In the genomic region with DNA sequence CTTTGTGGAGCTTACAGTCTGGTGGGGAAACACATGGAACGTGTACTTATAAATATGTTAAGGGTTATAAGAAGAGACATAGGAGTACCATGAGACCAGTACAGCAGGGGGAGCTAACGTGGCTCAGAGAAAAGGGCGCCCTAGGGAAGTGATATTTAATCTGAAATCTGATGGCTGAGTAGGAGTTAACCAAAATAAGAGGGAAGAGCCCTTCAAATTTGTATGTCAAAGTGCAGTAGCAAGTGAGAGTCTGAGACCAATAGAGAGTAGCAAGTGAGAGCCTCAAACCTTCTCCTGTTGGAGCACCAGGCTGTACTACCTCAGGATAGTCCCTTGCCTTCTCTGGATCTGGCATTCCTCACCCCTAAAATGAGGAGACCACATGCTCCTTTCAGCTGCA, we compare ENCODE assay signal across 7 cellular contexts. TPM values are rescaled to one million over a fixed set of nuclear protein-coding genes. Genes with fewer than 3 reads are reported as not detected.
DNase-seq lines count a peak whose midpoint lies in the region; FAIRE-seq and TF ChIP-seq lines count a peak whose summit lies in the region.

No MANE protein-coding gene starts in this region.

- no peak for FAIRE-seq in small intestine (lab: Jason Lieb, UNC)

- H3K4me1 ChIP-seq in prostate gland (replicated peaks) (no peaks in the 10 kb centered on the region), small intestine (ENCODE audit: control insufficient read depth in 2 of 2, insufficient read depth in 1 of 2, low read depth in 1 of 2, low read length in 1 of 2) (peaks cover 0 to 9% of the 10 kb centered on the region in 2 donors)

- H3K36me3 ChIP-seq in prostate gland = no peaks in the 10 kb centered on the region
- no peaks in the 10 kb centered on the region for H3K36me3 ChIP-seq in small intestine (ENCODE audit: control insufficient read depth in 2 of 2, insufficient read depth in 2 of 2, low read length in 2 of 2)

- no peaks in the 10 kb centered on the region for H3K27me3 ChIP-seq in prostate gland (replicated peaks; ENCODE audit: insufficient read depth)
- no peaks in the 10 kb centered on the region for H3K27me3 ChIP-seq in small intestine (ENCODE audit: control insufficient read depth in 2 of 2, insufficient read depth in 2 of 2, low read length in 2 of 2)

- in situ Hi-C loops in GM13977 (cut with MboI; ENCODE audit: low pct_unique_long_range_greater_than_20kb, low sequenced_read_pairs, unreplicated experiment) = no loop called here

- WGBS in prostate gland = 73% methylated on average over 3 of the region's 3 CpGs
- WGBS in small intestine, 3 donors = 47 to 70% (median 63%) methylated on average over 3 of the region's 3 CpGs

- TF ChIP-seq POLR2A in prostate gland (IDR thresholded peaks at IDR 0.05) = no peak

- no peak overlapping the region for H3K27ac ChIP-seq in prostate gland
- H3K27ac ChIP-seq in small intestine (ENCODE audit: low read depth in 1 of 2, low read length in 1 of 2) = peak overlapping the region in 1 of 2 donors; percentile 82

- peak; percentile 61 for TF ChIP-seq CTCF in GM13977 (IDR thresholded peaks at IDR 0.05; ENCODE audit: extremely low read depth, insufficient read depth, missing control alignments)
- TF ChIP-seq CTCF in epithelial cell of esophagus (IDR thresholded peaks at IDR 0.05; ENCODE audit: insufficient read depth, low read depth, low read length, missing control alignments) = no peak
- TF ChIP-seq CTCF in prostate gland (IDR thresholded peaks at IDR 0.05) = no peak

- intact Hi-C loops in prostate gland (cut with DNase I) = no loop called here

- peak; percentile 45 for DNase-seq in GM13977 (ENCODE audit: low spot score)
- DNase-seq in NOMO-1 (lab: John Stamatoyannopoulos, UW; ENCODE audit: unreplicated experiment in 2 of 2) = peak; percentile 80 to 87
- peak; percentile 18 for DNase-seq in epithelial cell of esophagus (ENCODE audit: low read depth)
- peak; percentile 42 for DNase-seq in skeletal muscle cell (ENCODE audit: low read depth)
- DNase-seq in DMS114 treated with DMSO at 0.1 percent for 48 hours (lab: John Stamatoyannopoulos, UW; ENCODE audit: unreplicated experiment) = no peak
- no peak for DNase-seq in prostate gland (ENCODE audit: low spot score)
- no peak for DNase-seq in small intestine

- H3K9me3 ChIP-seq in prostate gland = no peaks in the 10 kb centered on the region
- H3K9me3 ChIP-seq in small intestine (ENCODE audit: control insufficient read depth, low read depth) = no peaks in the 10 kb centered on the region

- H3K4me3 ChIP-seq in epithelial cell of esophagus (ENCODE audit: low read length) (no peak overlapping the region), skeletal muscle cell (ENCODE audit: low read depth, low read length) (no peak overlapping the region), prostate gland (no peak overlapping the region), small intestine (ENCODE audit: low read depth in 1 of 2, low read length in 2 of 2) (no peak overlapping the region)

RNA-seq across cellular contexts. Expression of a gene that starts 6.1 kb away (rescaled TPM):
- 10 to 100 TPM; 60.9 to 81.1 TPM for total RNA-seq in prostate gland
- polyA plus RNA-seq in small intestine = 10 to 100 TPM; 16.3 to 47.8 (median 34.9) TPM

RNA-seq across cellular contexts. Expression of a gene that starts 54.4 kb away (rescaled TPM):
- 100 to 1,000 TPM in 1 of 2 donors, 10 to 100 TPM in 1; 89.1 to 141 TPM for total RNA-seq in prostate gland
- 10 to 100 TPM; 13.2 to 64.8 (median 14.3) TPM for polyA plus RNA-seq in small intestine

Comparison
In these comparisons a context has a peak if more than half of its experiments do, and no peak if none do; other contexts are left out.
1. DNase-seq: peak in GM13977 (single experiment), NOMO-1 (2 of 2), epithelial cell of esophagus (single experiment) and skeletal muscle cell (single experiment); none in DMS114 treated with DMSO at 0.1 percent for 48 hours (single experiment), prostate gland (single experiment) and small intestine (single experiment).